Comparison of ENCODE assay signal across 8 cellular contexts in the genomic region with DNA sequence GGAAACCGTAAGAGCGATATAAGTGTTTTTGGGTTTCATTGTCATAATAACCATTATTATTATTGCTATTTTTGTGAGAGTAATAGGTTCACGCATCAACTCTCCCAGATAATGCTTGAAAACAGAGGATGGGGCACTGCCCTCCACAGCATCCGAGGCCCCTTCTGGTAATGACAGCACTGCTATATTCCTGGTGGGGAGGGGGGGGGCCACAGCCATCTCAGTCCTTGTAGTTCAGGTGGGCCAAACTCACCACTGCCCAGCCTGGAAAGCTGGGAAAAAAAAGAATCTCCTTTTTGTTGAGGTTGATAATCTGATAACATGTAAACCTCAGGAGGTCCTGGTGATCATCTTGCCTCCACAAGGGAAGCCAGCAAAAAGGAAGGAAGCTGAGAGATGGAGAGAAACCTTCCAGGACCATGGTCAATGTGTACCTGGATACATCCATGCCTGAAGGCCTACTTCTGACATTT. TPM values are rescaled to one million over a fixed set of nuclear protein-coding genes. Genes with fewer than 3 reads are reported as not detected.
A peak's percentile ranks its signal among the peaks of the same experiment; 100 is the strongest.
DNase-seq lines count a peak whose midpoint lies in the region; ATAC-seq, FAIRE-seq and TF ChIP-seq lines count a peak whose summit lies in the region.

No MANE protein-coding gene starts in this region.

- DNase-seq in activated naive CD4-positive, alpha-beta T cell treated with anti-CD3 and anti-CD28 coated beads for 36 hours = no peak
- DNase-seq in activated naive CD4-positive, alpha-beta T cell treated with anti-CD3 and anti-CD28 coated beads, Interleukin-2, amount 50 U/mL, for 16 hours = no peak
- DNase-seq in K562 (ENCODE audit: extremely low read depth in 1 of 4, low spot score in 3 of 4) (no peak), memory B cell (ENCODE audit: low spot score in 2 of 2) (no peak), tibial nerve (ENCODE audit: low spot score in 2 of 2) (no peak), NCI-H226 (no peak), AML-193 (lab: John Stamatoyannopoulos, UW) (no peak)

- H3K27me3 ChIP-seq in K562 (ENCODE audit: control insufficient read depth in 2 of 2, insufficient read depth in 2 of 2, low read length in 2 of 2) (no peaks in the 10 kb centered on the region), tibial nerve (no peaks in the 10 kb centered on the region)

- no peak for TF ChIP-seq RAD21 in K562 (CRISPR knock-in tag; conservative IDR thresholded peaks at IDR 0.05 in 1 of 2, IDR thresholded peaks at IDR 0.05 in 1 of 2)

- POLR2A ChIA-PET in K562 (lab: Yijun Ruan, JAX) = interaction anchor here (0.6 to 5.2 kb wide), 5 partner anchors 8 to 577 kb away, joined by 3 to 42 read pairs (median 5); no protein-coding TSS in a partner anchor

- peak overlapping the region; percentile 79 for H3K4me3 ChIP-seq in K562
- peak overlapping the region in 3 of 4 donors; percentile 93 to 98 (median 97) for H3K4me3 ChIP-seq in tibial nerve

- no peaks in the 10 kb centered on the region for H3K9me1 ChIP-seq in K562 (ENCODE audit: control insufficient read depth, insufficient read depth, low read length)

- H3K27ac Mint-ChIP-seq in activated naive CD4-positive, alpha-beta T cell treated with anti-CD3 and anti-CD28 coated beads for 36 hours = peak overlapping the region; percentile 91
- H3K27ac Mint-ChIP-seq in memory B cell = no peak overlapping the region

- H3K9me3 ChIP-seq in K562 (replicated peaks; ENCODE audit: control insufficient read depth, insufficient read depth, low read depth, low read length) (no peaks in the 10 kb centered on the region), tibial nerve (no peaks in the 10 kb centered on the region)

- TF ChIP-seq CTCF in K562 (IDR thresholded peaks at IDR 0.05 in 2 of 3, conservative IDR thresholded peaks at IDR 0.05 in 1 of 3; ENCODE audit: insufficient read depth in 2 of 3, low read depth in 1 of 3, low read length in 3 of 3) (no peak), tibial nerve (IDR thresholded peaks at IDR 0.05) (no peak)

- peak overlapping the region; percentile 92 to 99; a peak in 3 of 4 replicates for H3K9ac ChIP-seq in K562 (ENCODE audit: insufficient read depth in 1 of 2, low read depth in 2 of 2, low read length in 2 of 2)

- peaks cover 13% of the 10 kb centered on the region for H3K36me3 Mint-ChIP-seq in activated naive CD4-positive, alpha-beta T cell treated with anti-CD3 and anti-CD28 coated beads for 36 hours (ENCODE audit: low read depth)
- H3K36me3 Mint-ChIP-seq in memory B cell = no peaks in the 10 kb centered on the region

- ATAC-seq in K562 (no peak), memory B cell (ENCODE audit: low read depth) (no peak), HG02678 (IDR thresholded peaks at IDR 0.05; ENCODE audit: unreplicated experiment) (no peak)

- no peak for FAIRE-seq in K562 (lab: Jason Lieb, UNC)

- TF ChIP-seq EP300 in K562 (IDR thresholded peaks at IDR 0.05; ENCODE audit: low read length) (no peak), tibial nerve (IDR thresholded peaks at IDR 0.05) (no peak)

- in situ Hi-C loops in K562 (cut with MboI) = no loop called here

- H3K4me3 Mint-ChIP-seq in activated naive CD4-positive, alpha-beta T cell treated with anti-CD3 and anti-CD28 coated beads for 36 hours = peak overlapping the region; percentile 88
- H3K4me3 Mint-ChIP-seq in memory B cell = peak overlapping the region; percentile 93

- H3K4me1 Mint-ChIP-seq in activated naive CD4-positive, alpha-beta T cell treated with anti-CD3 and anti-CD28 coated beads for 36 hours (ENCODE audit: low read depth) = peaks cover 17% of the 10 kb centered on the region
- H3K4me1 Mint-ChIP-seq in memory B cell = peaks cover 10% of the 10 kb centered on the region

- no peaks in the 10 kb centered on the region for H3K9me3 Mint-ChIP-seq in activated naive CD4-positive, alpha-beta T cell treated with anti-CD3 and anti-CD28 coated beads for 36 hours
- H3K9me3 Mint-ChIP-seq in memory B cell = no peaks in the 10 kb centered on the region

- WGBS in K562 (ENCODE audit: insufficient coverage, low coverage, missing lambda C conversion rate) = 91% methylated on average over 4 of the region's 4 CpGs
- 95 to 96% methylated on average over 4 of the region's 4 CpGs for WGBS in tibial nerve, 2 donors

- intact Hi-C loops in activated naive CD4-positive, alpha-beta T cell treated with anti-CD3 and anti-CD28 coated beads for 36 hours (cut with micrococcal nuclease) = loop anchor here (2.0 to 5.0 kb wide), 2 partner anchors 176 to 556 kb away; a partner anchor contains a TSS
- intact Hi-C loops in K562 (cut with micrococcal nuclease) = loop anchor here (2.0 kb wide), 2 partner anchors 68 to 76 kb away; a partner anchor contains a TSS

- no TSS peak for BruUV-seq in K562 (replicated peaks; lab: Mats Ljungman, UMichigan)

- CTCF ChIA-PET in activated naive CD4-positive, alpha-beta T cell treated with anti-CD3 and anti-CD28 coated beads for 36 hours (lab: Charles Lee) = interaction anchor here (0.6 to 3.3 kb wide), 5 partner anchors 9 to 320 kb away, joined by 3 to 16 read pairs (median 6); no protein-coding TSS in a partner anchor
- CTCF ChIA-PET in K562 (lab: Yijun Ruan, JAX; ENCODE audit: low intra/inter-chr PET ratio) = no interaction called here

- H3K36me3 ChIP-seq in K562 (ENCODE audit: control insufficient read depth, insufficient read depth, low read length) (peaks cover 18% of the 10 kb centered on the region), tibial nerve (peaks cover 0 to 7% (median 0%) of the 10 kb centered on the region in 3 donors)

- H3K4me1 ChIP-seq in K562 (replicated peaks in 1 of 2; ENCODE audit: control insufficient read depth in 2 of 2, insufficient read depth in 2 of 2, low read length in 2 of 2) (peaks cover 6 to 13% of the 10 kb centered on the region in 2 experiments; a peak in 4 of 5 replicates), tibial nerve (peaks cover 0 to 9% (median 7%) of the 10 kb centered on the region in 4 donors)

- no peak overlapping the region for H2AFZ ChIP-seq in K562 (ENCODE audit: low read depth, low read length)

- peak overlapping the region; percentile 99 for H3K4me2 ChIP-seq in K562 (ENCODE audit: insufficient read depth, low read length)

- H3K79me2 ChIP-seq in K562 (ENCODE audit: control insufficient read depth, insufficient read depth, low read length) = peaks cover 22% of the 10 kb centered on the region

- TF ChIP-seq POLR2A in K562 (conservative IDR thresholded peaks at IDR 0.05) (no peak), tibial nerve (IDR thresholded peaks at IDR 0.05) (no peak)

- no peaks in the 10 kb centered on the region for H3K27me3 Mint-ChIP-seq in activated naive CD4-positive, alpha-beta T cell treated with anti-CD3 and anti-CD28 coated beads for 36 hours (ENCODE audit: low read depth)
- no peaks in the 10 kb centered on the region for H3K27me3 Mint-ChIP-seq in memory B cell

- peak overlapping the region; percentile 93; the same call in 2 of the 3 replicates for H3K27ac ChIP-seq in K562 (ENCODE audit: extremely low read depth, low read depth, low read length)
- H3K27ac ChIP-seq in tibial nerve = peak overlapping the region; percentile 84 to 99 (median 95)

- no peaks in the 10 kb centered on the region for H4K20me1 ChIP-seq in K562 (replicated peaks; ENCODE audit: control insufficient read depth, insufficient read depth, low read length)

TF ChIP-seq in K562, 482 proteins besides CTCF, POLR2A, EP300 and RAD21:
- TF ChIP-seq KDM2B (CRISPR knock-in tag; IDR thresholded peaks at IDR 0.05) (no peak), RBM25 (IDR thresholded peaks at IDR 0.05; ENCODE audit: low read depth, low read length, severe bottlenecking) (peak; percentile 81)

RNA-seq across cellular contexts. Expression of a gene that starts 0.7 kb away (rescaled TPM):
- total RNA-seq in activated naive CD4-positive, alpha-beta T cell treated with anti-CD3 and anti-CD28 coated beads for 36 hours = 10 to 100 TPM; 17.2 to 23.4 TPM
- total RNA-seq in K562 (2011; cell fraction: chromatin; rRNA removed; ENCODE audit: low replicate concordance) = 15.0 and 27.5 TPM in 2 replicates
- total RNA-seq in K562 (2011; cell fraction: nucleolus; rRNA removed) = 20.7 and 23.5 TPM in 2 replicates
- total RNA-seq in K562 (2011; cell fraction: nucleoplasm; rRNA removed) = 12.6 and 13.9 TPM in 2 replicates
- total RNA-seq in K562 (2014; rRNA removed) (9.3 and 13.9 TPM in 2 replicates), K562 (2014; rRNA removed; fragmentation: Illumina TruSeq; extraction: Trizol) (7.4 and 9.4 TPM in 2 replicates), K562 (2015; rRNA removed; fragmentation: Illumina TruSeq; extraction: Trizol) (9.6 and 10.1 TPM in 2 replicates), K562 (2021) (20.5 and 22.6 TPM in 2 replicates), tibial nerve (1 to 10 TPM in 3 of 4 donors, under 1 TPM in 1; 0.44 to 9.8 (median 2.6) TPM)
- polyA plus RNA-seq in K562 (2011; rRNA removed) (6.5 and 11.0 TPM in 2 replicates), K562 (2014; fragmentation: Illumina TruSeq; extraction: Trizol) (5.9 and 7.2 TPM in 2 replicates), K562 (2014; fragmentation: Nextera tagmentation; extraction: Ambion mirVana) (10 to 100 TPM; 13.7 to 15.3 TPM), K562 (2014; rRNA removed) (8.5 TPM in 2 replicates)
- 7.6 and 13.1 TPM in 2 replicates for polyA plus RNA-seq in K562 (2011; cell fraction: cytosol; rRNA removed)
- 17.5 and 20.0 TPM in 2 replicates for polyA plus RNA-seq in K562 (2011; cell fraction: nucleus; rRNA removed)
- 23.2 and 31.2 TPM in 2 replicates for polyA plus RNA-seq in K562 (2012)
- 2.5 and 4.1 TPM in 2 replicates for polyA minus RNA-seq in K562 (2011; rRNA and poly(A)+ RNA removed)
- polyA minus RNA-seq in K562 (2011; cell fraction: cytosol; rRNA and poly(A)+ RNA removed) = 4.9 and 6.0 TPM in 2 replicates
- polyA minus RNA-seq in K562 (2011; cell fraction: nucleus; rRNA and poly(A)+ RNA removed) = 10.5 and 13.0 TPM in 2 replicates
